1 cellular context compared by ENCODE assay signal in genomic region chr5:43556857-43557593, GRCh38.
TF ChIP-seq lines count a peak whose summit lies in the region.

TSS of gene PAIP1 (minus strand) at chr5:43557077. CDS start at chr5:43556846, 231 bp downstream.

TF ChIP-seq in HepG2, 621 proteins besides CTCF, POLR2A, EP300 and RAD21 (continued from another document and continues in another):
- 0 out of 2 replicates have a peak, but pooled peaks have one; percentile 50 for TF ChIP-seq ZNF503 (CRISPR knock-in tag; IDR thresholded peaks at IDR 0.05)
- TF ChIP-seq JUN (CRISPR knock-in tag; IDR thresholded peaks at IDR 0.05), result no peak
- TF ChIP-seq AFF4 (CRISPR knock-in tag; IDR thresholded peaks at IDR 0.05), result no peak
- TF ChIP-seq HNRNPUL1 (IDR thresholded peaks at IDR 0.05; ENCODE audit: low read depth, low read length), result 0 out of 2 replicates have a peak, but pooled peaks have one; percentile 36
- TF ChIP-seq PHB2 (IDR thresholded peaks at IDR 0.05; ENCODE audit: partially characterized antibody), result no peak
- no peak; the same call in 1 of the 2 replicates for TF ChIP-seq KDM2A (CRISPR knock-in tag; IDR thresholded peaks at IDR 0.05; ENCODE audit: borderline replicate concordance, low read depth)
- no peak for TF ChIP-seq ZNF83 (CRISPR knock-in tag; IDR thresholded peaks at IDR 0.05; ENCODE audit: borderline replicate concordance)
- no peak for TF ChIP-seq ZBTB44 (CRISPR knock-in tag; IDR thresholded peaks at IDR 0.05)
- TF ChIP-seq HNRNPK (IDR thresholded peaks at IDR 0.05; ENCODE audit: low read depth, low read length, poor library complexity, severe bottlenecking), result no peak
- no peak for TF ChIP-seq TBX3 (IDR thresholded peaks at IDR 0.05; ENCODE audit: borderline replicate concordance)
- no peak for TF ChIP-seq ZBTB42 (CRISPR knock-in tag; IDR thresholded peaks at IDR 0.05)
- TF ChIP-seq IRX3 (CRISPR knock-in tag; IDR thresholded peaks at IDR 0.05; ENCODE audit: borderline replicate concordance, low read depth), result no peak; the same call in none of the 2 replicates
- TF ChIP-seq ZNF512 (CRISPR knock-in tag; IDR thresholded peaks at IDR 0.05), result no peak
- TF ChIP-seq ZNF3 (CRISPR knock-in tag; IDR thresholded peaks at IDR 0.05), result no peak
- TF ChIP-seq BCLAF1 (IDR thresholded peaks at IDR 0.05), result no peak
- TF ChIP-seq ATF5 (CRISPR knock-in tag; IDR thresholded peaks at IDR 0.05; ENCODE audit: low read depth), result no peak
- no peak for TF ChIP-seq ARID3A (IDR thresholded peaks at IDR 0.05; ENCODE audit: low read depth, low read length)
- no peak for TF ChIP-seq ZBTB4 (CRISPR knock-in tag; IDR thresholded peaks at IDR 0.05; ENCODE audit: borderline replicate concordance)
- TF ChIP-seq FOXP1 (IDR thresholded peaks at IDR 0.05), result no peak
- no peak for TF ChIP-seq FOXP1 (CRISPR knock-in tag; IDR thresholded peaks at IDR 0.05)
- no peak for TF ChIP-seq SYNCRIP (IDR thresholded peaks at IDR 0.05; ENCODE audit: insufficient read depth, low read depth, low read length)
- no peak for TF ChIP-seq EZH2 (conservative IDR thresholded peaks at IDR 0.05; ENCODE audit: low read depth, low read length)
- no peak for TF ChIP-seq MLLT10 (CRISPR knock-in tag; IDR thresholded peaks at IDR 0.05)
- TF ChIP-seq XRCC5 (optimal IDR thresholded peaks at IDR 0.05; ENCODE audit: low read length), result peak; percentile 56
- peak; percentile 73 for TF ChIP-seq PRDM15 (CRISPR knock-in tag; IDR thresholded peaks at IDR 0.05)
- no peak for TF ChIP-seq ZNF792 (CRISPR knock-in tag; IDR thresholded peaks at IDR 0.05)
- no peak for TF ChIP-seq NFE2L2 (IDR thresholded peaks at IDR 0.05; ENCODE audit: low read length)
- peak; percentile 64 for TF ChIP-seq ZNF343 (CRISPR knock-in tag; IDR thresholded peaks at IDR 0.05)
- no peak for TF ChIP-seq ATF7 (IDR thresholded peaks at IDR 0.05)
- no peak for TF ChIP-seq ATF7 (CRISPR knock-in tag; IDR thresholded peaks at IDR 0.05)
- TF ChIP-seq HIVEP1 (CRISPR knock-in tag; IDR thresholded peaks at IDR 0.05), result no peak
- TF ChIP-seq ZNF709 (CRISPR knock-in tag; IDR thresholded peaks at IDR 0.05), result peak; percentile 62; the same call in 1 of the 2 replicates
- 0 out of 2 replicates have a peak, but pooled peaks have one; percentile 25 for TF ChIP-seq BORCS8-MEF2B (CRISPR knock-in tag; IDR thresholded peaks at IDR 0.05)
- TF ChIP-seq KAT2B (IDR thresholded peaks at IDR 0.05; ENCODE audit: borderline replicate concordance, low read depth, low read length), result no peak
- no peak for TF ChIP-seq SSRP1 (CRISPR knock-in tag; IDR thresholded peaks at IDR 0.05)
- TF ChIP-seq SRSF9 (IDR thresholded peaks at IDR 0.05; ENCODE audit: borderline replicate concordance, insufficient read depth, low read depth, low read length, poor library complexity, severe bottlenecking), result no peak
- TF ChIP-seq TGIF2 (CRISPR knock-in tag; IDR thresholded peaks at IDR 0.05), result no peak; the same call in 1 of the 2 replicates
